1 cellular context compared by ENCODE assay signal in the genomic region with DNA sequence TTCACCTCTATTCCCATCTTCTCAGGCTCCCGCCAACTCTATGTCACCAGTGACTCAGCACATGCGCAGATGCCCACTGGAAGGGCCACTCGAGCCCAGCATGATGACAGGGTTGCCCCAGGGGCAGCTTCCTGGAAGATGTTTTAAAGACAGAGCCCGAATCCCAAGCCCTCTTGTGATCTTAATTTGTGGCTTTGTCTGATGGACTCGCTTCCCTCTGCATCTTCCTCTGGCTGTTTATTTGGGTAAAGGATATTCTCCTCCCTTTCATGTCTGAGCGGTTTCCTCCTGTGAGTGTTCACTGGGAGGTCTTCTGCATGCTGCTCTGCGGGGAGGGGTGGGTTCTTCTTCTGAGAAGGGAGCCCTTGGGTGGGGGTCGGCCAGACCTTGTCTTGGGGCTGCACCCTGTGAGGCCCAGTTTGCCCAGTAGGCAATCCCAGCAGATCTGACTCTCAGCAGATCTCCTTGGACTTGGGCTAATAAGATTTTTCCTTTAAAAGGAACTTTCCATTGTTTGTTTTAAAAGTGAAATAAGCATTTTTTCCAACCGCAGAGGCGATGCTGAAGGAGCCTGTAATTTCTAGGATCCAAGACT.
TF ChIP-seq lines count a peak whose summit lies in the region.

No MANE protein-coding gene starts in this region.

TF ChIP-seq in HEK293T, 16 proteins besides CTCF, POLR2A, EP300 and RAD21:
- TF ChIP-seq LEF1 (IDR thresholded peaks at IDR 0.05; ENCODE audit: borderline replicate concordance) (no peak), FOXK2 (IDR thresholded peaks at IDR 0.05) (no peak), FOXA1 (IDR thresholded peaks at IDR 0.05) (no peak), ZNF384 (IDR thresholded peaks at IDR 0.05) (no peak), ARNT (IDR thresholded peaks at IDR 0.05) (no peak), L3MBTL2 (conservative IDR thresholded peaks at IDR 0.05) (no peak), SUZ12 (IDR thresholded peaks at IDR 0.05) (no peak), TARDBP (IDR thresholded peaks at IDR 0.05) (no peak), CTBP1 (IDR thresholded peaks at IDR 0.05; ENCODE audit: borderline replicate concordance) (no peak), SP1 (IDR thresholded peaks at IDR 0.05) (no peak), NFRKB (IDR thresholded peaks at IDR 0.05) (no peak), ELF4 (IDR thresholded peaks at IDR 0.05) (no peak), BHLHE40 (IDR thresholded peaks at IDR 0.05; ENCODE audit: borderline replicate concordance) (no peak)
